Comparison of ENCODE assay signal across 27 cellular contexts in genomic region chr11:36264011-36264410, GRCh38.
"Had no signal": no experiment of that assay in that cellular context is flagged by ENCODE, and none has a peak within 500 bp of the region (broad histone marks: within the 10 kb centered on the region; RNA-seq: fewer than 3 reads in every experiment).

No MANE protein-coding gene starts in this region.

- H3K4me1 ChIP-seq: ascending aorta had no signal

- H3K4me3 ChIP-seq: ascending aorta, cardiac muscle cell had no signal

- H3K27ac ChIP-seq: ascending aorta, cardiac muscle cell, VCaP had no signal

- H3K27me3 ChIP-seq: ascending aorta had no signal

- DNase-seq: activated B cell treated with CpG ODN at 0.5 μM for 24 hours; activated CD4-positive, alpha-beta memory T cell treated with anti-CD3 and anti-CD28 coated beads for 36 hours; activated CD4-positive, alpha-beta T cell treated with anti-CD3 and anti-CD28 coated beads for 4 hours; activated CD4-positive, alpha-beta T cell treated with anti-CD3 and anti-CD28 coated beads, Interleukin-2, amount 10 ng/mL, durations not matched to agents 24 days and 14 days; activated CD4-positive, alpha-beta T cell treated with anti-CD3 and anti-CD28 coated beads, Interleukin-2, amount 50 U/mL, for 1 hour; activated CD4-positive, alpha-beta T cell treated with anti-CD3 and anti-CD28 coated beads, Interleukin-2, amount 50 U/mL, for 4 hours; activated CD4-positive, CD25-positive, alpha-beta regulatory T cell treated with anti-CD3 and anti-CD28 coated beads, Interleukin-2, amount 50 U/mL, for 72 hours; activated CD8-positive, alpha-beta memory T cell treated with anti-CD3 and anti-CD28 coated beads, Interleukin-2, amount 50 U/mL, for 48 hours; activated CD8-positive, alpha-beta T cell treated with anti-CD3 and anti-CD28 coated beads for 36 hours; activated effector memory CD4-positive, alpha-beta T cell treated with Interleukin-2 at 50 U/mL for 16 hours; activated gamma-delta T cell; activated naive CD4-positive, alpha-beta T cell treated with anti-CD3 and anti-CD28 coated beads, Interleukin-2, amount 10 ng/mL, durations not matched to agents 7 days and 5 days; activated naive CD4-positive, alpha-beta T cell treated with Interleukin-2 at 50 U/mL for 16 hours; activated naive CD8-positive, alpha-beta T cell treated with anti-CD3 and anti-CD28 coated beads, Interleukin-2, amount 10 ng/mL, durations not matched to agents 7 days and 5 days; activated naive CD8-positive, alpha-beta T cell treated with anti-CD3 and anti-CD28 coated beads, Interleukin-2, amount 50 U/mL, for 24 hours; activated T-cell treated with anti-CD3 and anti-CD28 coated beads, Interleukin-2, amount 50 U/mL, for 24 hours; activated T-cell treated with anti-CD3 and anti-CD28 coated beads, Interleukin-2, amount 50 U/mL, for 48 hours; amygdala; anterior cingulate cortex; caudate nucleus; cerebellar nuclear complex; T-helper 1 cell; T-helper 2 cell; T-helper 9 cell had no signal

- H3K9me3 ChIP-seq: ascending aorta had no signal

- H3K36me3 ChIP-seq: ascending aorta, cardiac muscle cell had no signal
